23 cellular contexts compared by ENCODE assay signal in the genomic region with DNA sequence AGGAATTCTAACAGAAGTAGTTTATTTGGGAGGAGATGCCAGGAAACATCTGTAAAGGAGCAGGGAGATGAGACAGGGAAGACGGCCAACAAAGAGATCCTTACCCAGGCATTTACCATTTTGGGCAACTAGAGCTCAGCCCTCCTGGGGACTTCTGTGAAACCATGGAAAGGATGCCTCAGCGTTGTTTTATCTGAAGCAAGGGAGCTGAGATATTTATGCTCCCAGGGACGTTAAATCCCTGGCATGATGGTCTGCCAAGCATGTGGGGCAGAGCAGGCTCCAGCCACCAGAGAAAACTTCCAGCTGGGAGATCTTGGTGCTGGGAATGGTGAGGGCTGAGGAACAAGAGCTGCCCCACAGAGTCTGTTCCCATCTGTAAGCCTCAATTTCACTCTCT.
"Had no signal": no experiment of that assay in that cellular context is flagged by ENCODE, and none has a peak within 500 bp of the region (broad histone marks: within the 10 kb centered on the region; RNA-seq: fewer than 3 reads in every experiment).

No MANE protein-coding gene starts in this region.

- FAIRE-seq: endometrium, kidney had no signal

- H3K9me3 ChIP-seq: ascending aorta, right atrium auricular region, thyroid gland had no signal

- H3K9ac ChIP-seq: neural progenitor cell had no signal

- H3K4me1 ChIP-seq: ascending aorta, foreskin keratinocyte, right atrium auricular region, thyroid gland had no signal

- H3K4me2 ChIP-seq: neural progenitor cell had no signal

- DNase-seq: activated CD4-positive, alpha-beta T cell treated with anti-CD3 and anti-CD28 coated beads, Interleukin-2, amount 50 U/mL, for 1 hour; activated CD4-positive, CD25-positive, alpha-beta regulatory T cell treated with anti-CD3 and anti-CD28 coated beads, Interleukin-2, amount 50 U/mL, for 72 hours; activated CD8-positive, alpha-beta memory T cell treated with anti-CD3 and anti-CD28 coated beads for 24 hours; activated CD8-positive, alpha-beta memory T cell treated with anti-CD3 and anti-CD28 coated beads, Interleukin-2, amount 50 U/mL, for 48 hours; activated effector memory CD4-positive, alpha-beta T cell treated with Interleukin-2 at 50 U/mL for 16 hours; activated naive CD4-positive, alpha-beta T cell treated with anti-CD3 and anti-CD28 coated beads, Interleukin-2, amount 50 U/mL, for 16 hours; activated T-cell treated with anti-CD3 and anti-CD28 coated beads, Interleukin-2, amount 50 U/mL, for 48 hours; foreskin keratinocyte; glutamatergic neuron; kidney; midbrain; naive B cell; stimulated activated CD4-positive, alpha-beta T cell treated with anti-CD3 and anti-CD28 coated beads, Interleukin-4, amount 100 ng/mL, for 24 hours; SW 1271; T-helper 2 cell; thyroid gland had no signal

- H3K27ac ChIP-seq: ascending aorta, coronary artery, foreskin keratinocyte, neural progenitor cell, right atrium auricular region, skin epidermis, thyroid gland, VCaP had no signal

- H3K4me3 ChIP-seq: ascending aorta, coronary artery, neural progenitor cell, right atrium auricular region, skin epidermis, thyroid gland had no signal

- H3K27me3 ChIP-seq: ascending aorta, foreskin keratinocyte, neural progenitor cell, right atrium auricular region, thyroid gland had no signal

- H3K36me3 ChIP-seq: ascending aorta, neural progenitor cell, right atrium auricular region, thyroid gland had no signal
